In genomic region chr19:51394045-51394836, GRCh38 we compare ENCODE assay signal across 8 cellular contexts. TPM values are rescaled to one million over a fixed set of nuclear protein-coding genes. Genes with fewer than 3 reads are reported as not detected.
A peak's percentile ranks its signal among the peaks of the same experiment; 100 is the strongest.
DNase-seq lines count a peak whose midpoint lies in the region; ATAC-seq and TF ChIP-seq lines count a peak whose summit lies in the region.

No MANE protein-coding gene starts in this region.

- H3K27ac ChIP-seq in dorsolateral prefrontal cortex = peak overlapping the region; percentile 4 to 92 (median 78)
- peak overlapping the region; percentile 39 to 59 (median 52) for H3K27ac ChIP-seq in right lobe of liver

- WGBS in right lobe of liver (ENCODE audit: insufficient coverage, low coverage, low lambda C conversion rate, missing lambda C conversion rate) = 2% methylated on average over 34 of the region's 45 CpGs

- H3K4me3 ChIP-seq in dorsolateral prefrontal cortex (peak overlapping the region; percentile 27 to 74 (median 57)), right lobe of liver (peak overlapping the region; percentile 19 to 45 (median 31))

- ATAC-seq in GM18867 (IDR thresholded peaks at IDR 0.05; ENCODE audit: unreplicated experiment) (peak; percentile 84), HG03097 (IDR thresholded peaks at IDR 0.05; ENCODE audit: low FRiP score, unreplicated experiment) (peak; percentile 92), right lobe of liver (peak; percentile 96 to 98 (median 98))

- DNase-seq in ACHN (peak; percentile 98), NCI-H774 (lab: John Stamatoyannopoulos, UW) (peak; percentile 92), dorsolateral prefrontal cortex (peak; percentile 78 to 96 (median 92)), right lobe of liver (peak; percentile 87 to 94 (median 92))
- peak; percentile 94 to 96 for DNase-seq in activated CD4-positive, alpha-beta T cell treated with anti-CD3 and anti-CD28 coated beads, Interleukin-2, amount 50 U/mL, for 48 hours
- DNase-seq in stimulated activated CD4-positive, alpha-beta T cell treated with anti-CD3 and anti-CD28 coated beads, Interleukin-4, amount 100 ng/mL, for 24 hours = peak; percentile 91

- TF ChIP-seq POLR2A in right lobe of liver (IDR thresholded peaks at IDR 0.05) = no peak

- no peaks in the 10 kb centered on the region for H3K9me3 ChIP-seq in right lobe of liver

- peaks cover 0 to 3% (median 0%) of the 10 kb centered on the region in 4 donors for H3K4me1 ChIP-seq in right lobe of liver

- intact Hi-C loops in dorsolateral prefrontal cortex (cut with DNase I) = loop anchor here in 1 of 2 donors (2.0 kb wide), 1 partner anchor 55 kb away; no protein-coding TSS in a partner anchor
- intact Hi-C loops in right lobe of liver (cut with DNase I) = no loop called here

- in situ Hi-C loops in ACHN (cut with HindIII; ENCODE audit: low pct_ligation_motif_present, low pct_unique_long_range_greater_than_20kb, low sequenced_read_pairs) = no loop called here

- peak in 45 of 56 donors; percentile 16 to 62 (median 31) for TF ChIP-seq CTCF in dorsolateral prefrontal cortex (IDR thresholded peaks at IDR 0.05 in 54 of 56, conservative IDR thresholded peaks at IDR 0.05 in 2 of 56; ENCODE audit: low read depth in 1 of 56, partially characterized antibody in 56 of 56)
- no peak for TF ChIP-seq CTCF in right lobe of liver (IDR thresholded peaks at IDR 0.05)

- H3K27me3 ChIP-seq in dorsolateral prefrontal cortex (no peaks in the 10 kb centered on the region), right lobe of liver (no peaks in the 10 kb centered on the region)

- no peaks in the 10 kb centered on the region for H3K36me3 ChIP-seq in right lobe of liver

RNA-seq across cellular contexts. Expression of gene C19orf84, which starts 3.9 kb away (rescaled TPM):
- total RNA-seq in dorsolateral prefrontal cortex (under 1 TPM in 17 of 120 experiments, not detected in 103; 0.33 to 0.94 (median 0.50) TPM), right lobe of liver (not detected)

RNA-seq across cellular contexts. Expression of gene LIM2, which starts 6.5 kb away (rescaled TPM):
- total RNA-seq in dorsolateral prefrontal cortex (not detected), right lobe of liver (not detected)

RNA-seq across cellular contexts. Expression of gene NKG7, which starts 21.8 kb away (rescaled TPM):
- total RNA-seq in dorsolateral prefrontal cortex (1 to 10 TPM in 53 of 120 experiments, under 1 TPM in 18, not detected in 49; 0.57 to 6.5 (median 1.6) TPM), right lobe of liver (1 to 10 TPM; 1.7 to 7.7 (median 4.1) TPM)

RNA-seq across cellular contexts. Expression of gene SIGLEC10, which starts 23.2 kb away (rescaled TPM):
- total RNA-seq in dorsolateral prefrontal cortex (10 to 100 TPM in 30 of 120 experiments, 1 to 10 TPM in 90; 1.6 to 24.4 (median 6.1) TPM), right lobe of liver (10 to 100 TPM in 2 of 6 experiments, 1 to 10 TPM in 4; 2.0 to 12.4 (median 5.6) TPM)

RNA-seq across cellular contexts. Expression of gene CLDND2, which starts 25.4 kb away (rescaled TPM):
- total RNA-seq in dorsolateral prefrontal cortex (1 to 10 TPM in 102 of 120 experiments, under 1 TPM in 1, not detected in 17; 0.97 to 9.2 (median 2.6) TPM), right lobe of liver (1 to 10 TPM in 1 of 6 experiments, under 1 TPM in 1, not detected in 4; 1.00 to 1.2 TPM)

Comparison
In these comparisons a context has a peak if more than half of its experiments do, and no peak if none do; other contexts are left out.
1. Peak in every context shown above with its lines: DNase-seq, ATAC-seq, H3K4me3 ChIP-seq and H3K27ac ChIP-seq.
2. CTCF ChIP-seq: peak in dorsolateral prefrontal cortex (45 of 56); none in right lobe of liver (0 of 4).